8 cellular contexts compared by ENCODE assay signal in genomic region chr11:45620243-45620642, GRCh38. TPM values are rescaled to one million over a fixed set of nuclear protein-coding genes. Genes with fewer than 3 reads are reported as not detected.
"Had no signal": no experiment of that assay in that cellular context is flagged by ENCODE, and none has a peak within 500 bp of the region (broad histone marks: within the 10 kb centered on the region; RNA-seq: fewer than 3 reads in every experiment).

No MANE protein-coding gene starts in this region.

- DNase-seq: GM23248, GOT3, H9, HCEC 1CT, KBM-7 had no signal

- H3K27ac Mint-ChIP-seq: H9, IgD-negative memory B cell had no signal

- ATAC-seq: HepG2 had no signal

- H3K27ac ChIP-seq: GM23248, HL-60 had no signal

- H3K4me3 Mint-ChIP-seq: H9, IgD-negative memory B cell had no signal

- H3K36me3 Mint-ChIP-seq: IgD-negative memory B cell had no signal

- H3K4me3 ChIP-seq: GM23248 had no signal

- H3K4me1 Mint-ChIP-seq: IgD-negative memory B cell had no signal

RNA-seq across cellular contexts. Expression of gene CHST1, which starts 45.2 kb away (rescaled TPM):
- total RNA-seq: GM23248, HepG2 had no signal
